Comparison of ENCODE assay signal across 17 cellular contexts in the genomic region with DNA sequence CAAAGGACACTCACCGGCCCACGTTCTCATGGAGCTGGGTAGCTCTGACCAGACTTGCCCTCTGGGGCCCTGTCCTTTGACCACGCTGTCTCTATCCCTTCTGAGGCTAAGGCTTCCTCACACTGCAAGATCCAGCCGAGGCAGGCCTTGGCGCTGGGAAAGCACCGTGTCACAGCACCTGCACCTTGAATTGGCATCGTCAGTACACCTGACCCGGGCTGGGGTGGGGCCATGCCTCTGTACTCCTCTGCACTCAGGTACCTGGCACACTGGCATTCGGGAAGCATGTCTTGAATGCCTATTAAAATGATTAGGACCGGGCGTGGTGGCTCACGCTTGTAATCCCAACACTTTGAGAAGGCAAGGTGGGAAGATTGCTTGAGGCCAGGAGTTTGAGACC. TPM values are rescaled to one million over a fixed set of nuclear protein-coding genes. Genes with fewer than 3 reads are reported as not detected.
DNase-seq lines count a peak whose midpoint lies in the region; ATAC-seq and TF ChIP-seq lines count a peak whose summit lies in the region.
"Had no signal": no experiment of that assay in that cellular context is flagged by ENCODE, and none has a peak within 500 bp of the region (broad histone marks: within the 10 kb centered on the region; RNA-seq: fewer than 3 reads in every experiment).

No MANE protein-coding gene starts in this region.

- H3K9me3 ChIP-seq in mucosa of rectum (ENCODE audit: control insufficient read depth in 2 of 2, low read length in 2 of 2) (no peaks in the 10 kb centered on the region), upper lobe of left lung (no peaks in the 10 kb centered on the region)
- H3K9me3 ChIP-seq: A549 had no signal

- TF ChIP-seq POLR2A in upper lobe of left lung (IDR thresholded peaks at IDR 0.05), result no peak

- H3K36me3 ChIP-seq in mucosa of rectum (ENCODE audit: control insufficient read depth in 2 of 2, insufficient read depth in 2 of 2, low read length in 2 of 2) (no peaks in the 10 kb centered on the region), upper lobe of left lung (no peaks in the 10 kb centered on the region)

- H3K27me3 Mint-ChIP-seq in glutamatergic neuron (ENCODE audit: unreplicated experiment), result peaks cover 15% of the 10 kb centered on the region

- ATAC-seq in upper lobe of left lung (ENCODE audit: low FRiP score in 2 of 2) (peak in 1 of 2 donors; percentile 81), HG03045 (IDR thresholded peaks at IDR 0.05; ENCODE audit: unreplicated experiment) (no peak)
- ATAC-seq: A549 had no signal

- no peak overlapping the region for H3K27ac Mint-ChIP-seq in glutamatergic neuron (ENCODE audit: unreplicated experiment)

- peak; percentile 21 for DNase-seq in NCI-H2196 (lab: John Stamatoyannopoulos, UW; ENCODE audit: unreplicated experiment)
- DNase-seq in NCI-H2196 treated with DMSO at 0.1 percent for 48 hours (lab: John Stamatoyannopoulos, UW; ENCODE audit: unreplicated experiment), result no peak
- peak; percentile 5 for DNase-seq in glutamatergic neuron
- DNase-seq in upper lobe of left lung, result peak in 1 of 2 donors; percentile 95
- no peak for DNase-seq in NCI-H82 treated with DMSO at 0.1 percent for 48 hours (lab: John Stamatoyannopoulos, UW; ENCODE audit: unreplicated experiment)
- no peak for DNase-seq in SHP77 treated with DMSO at 0.1 percent for 48 hours (lab: John Stamatoyannopoulos, UW)
- DNase-seq: COR-L47, KG1, NCI-H1048, NCI-H1694, NCI-H2171, NCI-H510A, NCI-H82 had no signal

- H3K4me3 ChIP-seq in mucosa of rectum (ENCODE audit: low read length in 2 of 2) (no peak overlapping the region), upper lobe of left lung (no peak overlapping the region)
- H3K4me3 ChIP-seq: A549 had no signal

- H3K4me1 ChIP-seq in mucosa of rectum (ENCODE audit: control insufficient read depth in 2 of 2, insufficient read depth in 2 of 2, low read length in 2 of 2) (peaks cover 9 to 23% of the 10 kb centered on the region in 2 donors), upper lobe of left lung (peaks cover 40 to 71% (median 62%) of the 10 kb centered on the region in 4 donors)

- H3K27me3 ChIP-seq in mucosa of rectum (ENCODE audit: control insufficient read depth in 2 of 2, insufficient read depth in 2 of 2, low read length in 2 of 2) (no peaks in the 10 kb centered on the region), upper lobe of left lung (no peaks in the 10 kb centered on the region)

- peak overlapping the region; percentile 6 to 45 for H3K9ac ChIP-seq in mucosa of rectum (ENCODE audit: low read depth in 1 of 2, low read length in 2 of 2)

- WGBS in upper lobe of left lung, 2 donors, result 68 to 70% methylated on average over 12 of the region's 12 CpGs

- H3K4me1 Mint-ChIP-seq in glutamatergic neuron (ENCODE audit: low read depth, unreplicated experiment), result peaks cover 24% of the 10 kb centered on the region

- TF ChIP-seq CTCF in glutamatergic neuron (IDR thresholded peaks at IDR 0.05; ENCODE audit: partially characterized antibody, unreplicated experiment), result no peak
- no peak for TF ChIP-seq CTCF in upper lobe of left lung (IDR thresholded peaks at IDR 0.05)

- H3K27ac ChIP-seq in mucosa of rectum (ENCODE audit: low read depth in 2 of 2, low read length in 2 of 2) (peak overlapping the region; percentile 32 to 56), upper lobe of left lung (peak overlapping the region; percentile 58 to 78 (median 66))
- H3K27ac ChIP-seq: A549, C4-2B had no signal

- H3K9me3 Mint-ChIP-seq in glutamatergic neuron (ENCODE audit: unreplicated experiment), result peaks cover 15% of the 10 kb centered on the region

- no peaks in the 10 kb centered on the region for H3K36me3 Mint-ChIP-seq in glutamatergic neuron (ENCODE audit: unreplicated experiment)

- H3K4me3 Mint-ChIP-seq in glutamatergic neuron (ENCODE audit: unreplicated experiment), result no peak overlapping the region

- TF ChIP-seq EP300 in upper lobe of left lung (IDR thresholded peaks at IDR 0.05), result no peak

RNA-seq across cellular contexts. Expression of a gene that starts 6.0 kb away (rescaled TPM):
- total RNA-seq in glutamatergic neuron (ENCODE audit: unreplicated experiment), result 58.4 TPM
- 10 to 100 TPM; 25.9 to 49.6 (median 37.2) TPM for total RNA-seq in upper lobe of left lung

RNA-seq across cellular contexts. Expression of a gene that starts 9.9 kb away (rescaled TPM):
- 5.4 TPM for total RNA-seq in glutamatergic neuron (ENCODE audit: unreplicated experiment)
- total RNA-seq in upper lobe of left lung, result not detected

RNA-seq across cellular contexts. Expression of a gene that starts 21.0 kb away (rescaled TPM):
- total RNA-seq in glutamatergic neuron (ENCODE audit: unreplicated experiment), result 21.1 TPM
- 1 to 10 TPM in 4 of 6 donors, under 1 TPM in 1, not detected in 1; 0.61 to 2.7 (median 1.7) TPM for total RNA-seq in upper lobe of left lung

RNA-seq across cellular contexts. Expression of a gene that starts 32.8 kb away (rescaled TPM):
- total RNA-seq in glutamatergic neuron (ENCODE audit: unreplicated experiment) (274 TPM), upper lobe of left lung (100 to 1,000 TPM in 4 of 6 donors, 10 to 100 TPM in 2; 84.9 to 332 (median 164) TPM)

RNA-seq across cellular contexts. Expression of a gene that starts 39.2 kb away (rescaled TPM):
- total RNA-seq in glutamatergic neuron (ENCODE audit: unreplicated experiment) (61.0 TPM), upper lobe of left lung (100 to 1,000 TPM in 1 of 6 donors, 10 to 100 TPM in 5; 33.0 to 126 (median 68.4) TPM)

Comparison
In these comparisons a context has a peak if more than half of its experiments do, and no peak if none do; other contexts are left out.
1. DNase-seq: peak in NCI-H2196 (single experiment) and glutamatergic neuron (single experiment); none in NCI-H2196 treated with DMSO at 0.1 percent for 48 hours (single experiment), NCI-H82 treated with DMSO at 0.1 percent for 48 hours (single experiment) and SHP77 treated with DMSO at 0.1 percent for 48 hours (single experiment).